ENCODE assay signal across 9 cellular contexts in the genomic region with DNA sequence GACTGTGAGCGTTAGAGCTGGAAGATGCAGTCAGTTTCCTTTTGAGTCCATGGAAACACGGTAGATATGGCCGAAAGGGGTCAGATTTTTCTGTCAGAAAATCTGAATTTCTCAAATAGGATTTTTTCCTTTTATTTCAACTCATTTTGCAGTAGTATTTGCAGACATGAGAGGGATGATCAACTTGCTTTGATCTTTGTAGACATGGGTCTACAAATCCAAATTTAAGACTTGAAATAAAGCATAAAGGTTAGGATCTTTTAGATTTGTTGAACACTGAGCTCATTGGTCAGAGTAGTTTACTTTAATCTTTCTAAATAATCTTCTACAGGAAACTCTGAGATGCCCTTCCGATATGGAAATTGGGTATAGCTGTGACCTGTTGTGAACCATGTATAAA.
"Had no signal": no experiment of that assay in that cellular context is flagged by ENCODE, and none has a peak within 500 bp of the region (broad histone marks: within the 10 kb centered on the region; RNA-seq: fewer than 3 reads in every experiment).

No MANE protein-coding gene starts in this region.

- ATAC-seq: GM23338, K562 had no signal

- DNase-seq: H9, HCEC 1CT, IMR-90, KG1 had no signal

- FAIRE-seq: H1, H54, HTR-8/SVneo had no signal

- H3K4me2 ChIP-seq: GM23338 had no signal

- H3K4me3 ChIP-seq: GM23338, K562 had no signal

- H3K9me3 Mint-ChIP-seq: GM23338 had no signal

- H3K27ac Mint-ChIP-seq: GM23338, H9 had no signal

- H3K4me3 Mint-ChIP-seq: GM23338, H9 had no signal
